In the genomic region with DNA sequence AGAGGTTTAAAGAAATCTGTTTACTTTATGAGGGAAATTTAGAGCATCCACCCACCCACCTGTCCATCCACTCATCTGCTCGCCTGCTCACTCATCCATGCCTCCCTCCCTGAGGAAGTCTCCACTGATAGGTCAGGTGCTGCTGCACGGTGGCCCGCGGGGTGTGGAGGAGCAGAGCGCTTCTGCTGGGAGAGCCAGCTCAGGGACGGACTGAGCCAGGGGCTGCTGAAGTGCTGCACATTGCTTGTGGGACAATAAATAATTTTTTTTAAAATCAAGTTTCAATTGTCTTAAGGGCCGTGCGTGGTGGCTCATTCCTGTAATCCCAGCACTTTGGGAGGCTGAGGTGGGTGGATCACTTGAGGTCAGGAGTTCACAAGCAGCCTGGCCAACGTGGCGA, we compare ENCODE assay signal across 18 cellular contexts.
"Had no signal": no experiment of that assay in that cellular context is flagged by ENCODE, and none has a peak within 500 bp of the region (broad histone marks: within the 10 kb centered on the region; RNA-seq: fewer than 3 reads in every experiment).

No MANE protein-coding gene starts in this region.

- H3K9me3 Mint-ChIP-seq: neural crest cell; stimulated activated naive CD8-positive, alpha-beta T cell treated with anti-CD3 and anti-CD28 coated beads, Interleukin-15, amount 100 ng/mL, for 72 hours; T-helper 2 cell treated with Interferon-gamma antibody and Interleukin-4, amounts not matched to agents 5 μg/mL and 100 μg/mL, for 36 hours; type B pancreatic cell had no signal

- H3K27ac Mint-ChIP-seq: T-helper 2 cell treated with Interferon-gamma antibody and Interleukin-4, amounts not matched to agents 5 μg/mL and 100 μg/mL, for 36 hours; type B pancreatic cell had no signal

- DNase-seq: activated CD4-positive, alpha-beta T cell treated with anti-CD3 and anti-CD28 coated beads, Interleukin-2, amount 50 U/mL, for 4 hours; activated effector memory CD4-positive, alpha-beta T cell treated with anti-CD3 and anti-CD28 coated beads, Interleukin-2, amount 50 U/mL, for 16 hours; activated naive CD4-positive, alpha-beta T cell treated with anti-CD3 and anti-CD28 coated beads, Interleukin-2, amount 50 U/mL, for 16 hours; activated T-cell treated with anti-CD3 and anti-CD28 coated beads, Interleukin-2, amount 50 U/mL, for 48 hours; brain microvascular endothelial cell; central memory CD4-positive, alpha-beta T cell; erythroblast; foreskin melanocyte; glutamatergic neuron; kidney; left ventricle myocardium superior; psoas muscle; right cardiac atrium; stimulated activated CD4-positive, alpha-beta T cell treated with anti-CD3 and anti-CD28 coated beads, Interleukin-2, amount 100 ng/mL, for 48 hours; stimulated activated naive CD8-positive, alpha-beta T cell treated with anti-CD3 and anti-CD28 coated beads, Interleukin-15, amount 100 ng/mL, for 72 hours had no signal

- ATAC-seq: left ventricle myocardium superior; psoas muscle; right cardiac atrium; stimulated activated naive CD8-positive, alpha-beta T cell treated with anti-CD3 and anti-CD28 coated beads, Interleukin-15, amount 100 ng/mL, for 72 hours had no signal

- H3K27me3 Mint-ChIP-seq: stimulated activated naive CD8-positive, alpha-beta T cell treated with anti-CD3 and anti-CD28 coated beads, Interleukin-15, amount 100 ng/mL, for 72 hours; type B pancreatic cell had no signal

- H3K4me3 Mint-ChIP-seq: neural crest cell; stimulated activated naive CD8-positive, alpha-beta T cell treated with anti-CD3 and anti-CD28 coated beads, Interleukin-15, amount 100 ng/mL, for 72 hours; T-helper 2 cell treated with Interferon-gamma antibody and Interleukin-4, amounts not matched to agents 5 μg/mL and 100 μg/mL, for 36 hours; type B pancreatic cell had no signal
